18 cellular contexts compared by ENCODE assay signal in genomic region chr10:43923328-43923727, GRCh38.
DNase-seq lines count a peak whose midpoint lies in the region; ATAC-seq and TF ChIP-seq lines count a peak whose summit lies in the region.
"Had no signal": no experiment of that assay in that cellular context is flagged by ENCODE, and none has a peak within 500 bp of the region (broad histone marks: within the 10 kb centered on the region; RNA-seq: fewer than 3 reads in every experiment).

No MANE protein-coding gene starts in this region.

- H3K4me1 ChIP-seq in OCI-LY3 (ENCODE audit: low read length) (peaks cover 16% of the 10 kb centered on the region), mesendoderm (ENCODE audit: control insufficient read depth, low read depth, low read length) (no peaks in the 10 kb centered on the region), body of pancreas (no peaks in the 10 kb centered on the region)
- H3K4me1 ChIP-seq: BLaER1 had no signal

- DNase-seq in ecto neural progenitor cell (ENCODE audit: low spot score) (peak; percentile 11), retina (peak; percentile 0), mesendoderm (no peak), body of pancreas (no peak)
- no peak for DNase-seq in effector CD4-positive, alpha-beta T cell
- DNase-seq: 8988T; CD4-positive, alpha-beta memory T cell; DMS153; DMS79; GDM1; GOT3; H7; HFFc6 had no signal

- no peak overlapping the region for H3K18ac ChIP-seq in mesendoderm (ENCODE audit: low read length)

- no peak overlapping the region for H2BK120ac ChIP-seq in mesendoderm (ENCODE audit: low read depth, low read length)

- H2AK5ac ChIP-seq in mesendoderm (ENCODE audit: low read length), result no peak overlapping the region

- H3K79me2 ChIP-seq in OCI-LY3 (ENCODE audit: low read length), result no peaks in the 10 kb centered on the region
- H3K79me2 ChIP-seq in mesendoderm (ENCODE audit: control insufficient read depth, insufficient read depth, low read length), result no peaks in the 10 kb centered on the region

- H4K8ac ChIP-seq in mesendoderm (ENCODE audit: low read depth, low read length), result no peak overlapping the region

- no peak overlapping the region for H2BK15ac ChIP-seq in mesendoderm (replicated peaks; ENCODE audit: low read depth)

- no peak overlapping the region for H4K5ac ChIP-seq in mesendoderm (ENCODE audit: low read length)

- peak overlapping the region; percentile 39 for H3K4me3 ChIP-seq in OCI-LY3 (ENCODE audit: low read length)
- no peak overlapping the region for H3K4me3 ChIP-seq in mesendoderm (ENCODE audit: low read length)
- H3K4me3 ChIP-seq in body of pancreas, result no peak overlapping the region
- H3K4me3 ChIP-seq: BLaER1 had no signal

- H3K36me3 ChIP-seq in OCI-LY3 (replicated peaks; ENCODE audit: low read depth, low read length) (no peaks in the 10 kb centered on the region), mesendoderm (ENCODE audit: control insufficient read depth, insufficient read depth, low read length) (no peaks in the 10 kb centered on the region), body of pancreas (replicated peaks in 1 of 2; ENCODE audit: insufficient read depth in 1 of 2, low read depth in 2 of 2) (no peaks in the 10 kb centered on the region)
- H3K36me3 ChIP-seq: BLaER1 had no signal

- no peaks in the 10 kb centered on the region for H4K20me1 ChIP-seq in OCI-LY3 (ENCODE audit: insufficient read depth, low read length)
- H4K20me1 ChIP-seq: BLaER1 had no signal

- TF ChIP-seq CTCF in OCI-LY3 (IDR thresholded peaks at IDR 0.05; ENCODE audit: low read depth, low read length), result no peak
- no peak for TF ChIP-seq CTCF in body of pancreas (IDR thresholded peaks at IDR 0.05)

- no peaks in the 10 kb centered on the region for H3K79me1 ChIP-seq in mesendoderm (ENCODE audit: low read length)

- H2BK5ac ChIP-seq in mesendoderm (ENCODE audit: low read length), result no peak overlapping the region

- no peaks in the 10 kb centered on the region for H3K9me3 ChIP-seq in OCI-LY3 (ENCODE audit: insufficient read depth, low read length)
- H3K9me3 ChIP-seq in body of pancreas, result no peaks in the 10 kb centered on the region

- H3K4me2 ChIP-seq in OCI-LY3 (ENCODE audit: low read length) (peak overlapping the region; percentile 60), mesendoderm (ENCODE audit: low read length) (no peak overlapping the region)
- H3K4me2 ChIP-seq: BLaER1 had no signal

- intact Hi-C loops in body of pancreas (cut with DNase I), result no loop called here

- no CpG with 5 or more reads among the region's 2 CpGs for WGBS in mesendoderm (ENCODE audit: extremely low coverage, insufficient coverage, low lambda C conversion rate)
- 46 to 60% methylated on average over 2 of the region's 2 CpGs for WGBS in body of pancreas, 2 donors

- no peak for TF ChIP-seq POLR2A in body of pancreas (IDR thresholded peaks at IDR 0.05)

- H3K56ac ChIP-seq in mesendoderm (ENCODE audit: low read length), result no peak overlapping the region

- H3K9ac ChIP-seq in OCI-LY3 (ENCODE audit: low read length), result peak overlapping the region; percentile 33; the same call in 1 of the 2 replicates
- H3K9ac ChIP-seq in mesendoderm (ENCODE audit: low read length), result no peak overlapping the region
- H3K9ac ChIP-seq: BLaER1 had no signal

- H3K4ac ChIP-seq in mesendoderm (ENCODE audit: low read depth, low read length), result no peak overlapping the region

- no peak overlapping the region for H2AFZ ChIP-seq in OCI-LY3 (ENCODE audit: low read depth, low read length)

- H3K27me3 ChIP-seq in OCI-LY3 (ENCODE audit: low read depth, low read length) (no peaks in the 10 kb centered on the region), mesendoderm (ENCODE audit: insufficient read depth, low read length, poor library complexity) (no peaks in the 10 kb centered on the region), body of pancreas (no peaks in the 10 kb centered on the region)
- H3K27me3 ChIP-seq: BLaER1 had no signal

- H3K23ac ChIP-seq in mesendoderm (ENCODE audit: low read length), result no peak overlapping the region

- ATAC-seq in GM18868 (IDR thresholded peaks at IDR 0.05; ENCODE audit: unreplicated experiment) (peak; percentile 64), body of pancreas (no peak)
- ATAC-seq: HCT116 had no signal

- H3K27ac ChIP-seq in OCI-LY3 (ENCODE audit: low read length) (peak overlapping the region; percentile 38), mesendoderm (ENCODE audit: low read depth, low read length) (no peak overlapping the region), body of pancreas (no peak overlapping the region)
- H3K27ac ChIP-seq: BLaER1, HL-60 had no signal

Comparison
In these comparisons a context has a peak if more than half of its experiments do, and no peak if none do; other contexts are left out.
1. DNase-seq: peak in ecto neural progenitor cell (single experiment) and retina (single experiment); none in mesendoderm (single experiment), body of pancreas (0 of 4) and effector CD4-positive, alpha-beta T cell (single experiment).